In genomic region chr16:47625115-47625567, GRCh38 we compare ENCODE assay signal across 1 cellular context.
TF ChIP-seq lines count a peak whose summit lies in the region.

No MANE protein-coding gene starts in this region.

TF ChIP-seq in K562, 482 proteins besides CTCF, POLR2A, EP300 and RAD21 (continued from another document and continues in another):
- TF ChIP-seq CAMTA2 (CRISPR knock-in tag; conservative IDR thresholded peaks at IDR 0.05) (no peak), PREB (CRISPR knock-in tag; IDR thresholded peaks at IDR 0.05) (no peak), MTA2 (IDR thresholded peaks at IDR 0.05; ENCODE audit: low read depth) (peak; percentile 84), HDGF (IDR thresholded peaks at IDR 0.05) (peak; percentile 54; the same call in 1 of the 2 replicates), HNRNPUL1 (IDR thresholded peaks at IDR 0.05; ENCODE audit: low read length) (no peak), DMBX1 (CRISPR knock-in tag; IDR thresholded peaks at IDR 0.05; ENCODE audit: borderline replicate concordance) (peak; percentile 70; the same call in 1 of the 2 replicates), ZNF780A (CRISPR knock-in tag; IDR thresholded peaks at IDR 0.05) (no peak), ILF3 (IDR thresholded peaks at IDR 0.05; ENCODE audit: borderline replicate concordance) (no peak; the same call in 1 of the 2 replicates), ZZZ3 (IDR thresholded peaks at IDR 0.05) (no peak), MXI1 (IDR thresholded peaks at IDR 0.05; ENCODE audit: low read depth, low read length) (no peak), SAFB (IDR thresholded peaks at IDR 0.05; ENCODE audit: borderline replicate concordance, low read depth, low read length) (no peak), IFI16 (CRISPR knock-in tag; IDR thresholded peaks at IDR 0.05) (no peak), SIN3B (IDR thresholded peaks at IDR 0.05; ENCODE audit: low read depth) (no peak), HDAC8 (tag; IDR thresholded peaks at IDR 0.05) (no peak), ZNF75A (CRISPR knock-in tag; IDR thresholded peaks at IDR 0.05) (no peak), ZNF311 (CRISPR knock-in tag; IDR thresholded peaks at IDR 0.05) (no peak), CHD1 (IDR thresholded peaks at IDR 0.05; ENCODE audit: low read length) (no peak), MYBL2 (IDR thresholded peaks at IDR 0.05; ENCODE audit: low read depth) (no peak), MYBL2 (CRISPR knock-in tag; IDR thresholded peaks at IDR 0.05; ENCODE audit: borderline replicate concordance) (no peak), STAT5A (IDR thresholded peaks at IDR 0.05; ENCODE audit: borderline replicate concordance, low read length) (peak; percentile 67), MAFK (IDR thresholded peaks at IDR 0.05; ENCODE audit: low read length) (no peak; the same call in 1 of the 2 replicates), ARHGAP35 (IDR thresholded peaks at IDR 0.05; ENCODE audit: partially characterized antibody) (no peak), ZNF277 (CRISPR knock-in tag; IDR thresholded peaks at IDR 0.05; ENCODE audit: borderline replicate concordance) (no peak), WHSC1 (IDR thresholded peaks at IDR 0.05; ENCODE audit: low read length) (no peak), CSDE1 (IDR thresholded peaks at IDR 0.05) (no peak), MLX (CRISPR knock-in tag; conservative IDR thresholded peaks at IDR 0.05) (no peak), KDM5B (IDR thresholded peaks at IDR 0.05; ENCODE audit: insufficient replicate concordance, low read depth, low read length) (no peak), MTA1 (IDR thresholded peaks at IDR 0.05; ENCODE audit: borderline replicate concordance) (no peak), FOXA3 (CRISPR knock-in tag; conservative IDR thresholded peaks at IDR 0.05 in 1 of 2, IDR thresholded peaks at IDR 0.05 in 1 of 2) (no peak), CBX5 (IDR thresholded peaks at IDR 0.05; ENCODE audit: borderline replicate concordance, low read depth) (no peak), HEY1 (CRISPR knock-in tag; IDR thresholded peaks at IDR 0.05; ENCODE audit: borderline replicate concordance) (no peak), ZNF134 (CRISPR knock-in tag; conservative IDR thresholded peaks at IDR 0.05) (no peak), KLF1 (tag; IDR thresholded peaks at IDR 0.05) (no peak), BMI1 (IDR thresholded peaks at IDR 0.05; ENCODE audit: low read length) (no peak), CEBPB (tag; IDR thresholded peaks at IDR 0.05) (no peak), PTRF (tag; IDR thresholded peaks at IDR 0.05) (no peak), HLTF (IDR thresholded peaks at IDR 0.05) (no peak), PCBP2 (IDR thresholded peaks at IDR 0.05; ENCODE audit: low read depth, low read length, poor library complexity, severe bottlenecking) (no peak), ZNF699 (CRISPR knock-in tag; IDR thresholded peaks at IDR 0.05; ENCODE audit: insufficient replicate concordance) (no peak), SRF (CRISPR knock-in tag; IDR thresholded peaks at IDR 0.05) (no peak), ZBTB12 (CRISPR knock-in tag; IDR thresholded peaks at IDR 0.05) (no peak), ZNF212 (CRISPR knock-in tag; IDR thresholded peaks at IDR 0.05) (no peak), TSC22D4 (tag; IDR thresholded peaks at IDR 0.05) (no peak), NR4A1 (CRISPR knock-in tag; IDR thresholded peaks at IDR 0.05) (no peak), NR4A1 (tag; IDR thresholded peaks at IDR 0.05) (peak; percentile 80), JUN (IDR thresholded peaks at IDR 0.05; ENCODE audit: borderline replicate concordance, low read depth, low read length) (no peak), JUN (CRISPR knock-in tag; IDR thresholded peaks at IDR 0.05; ENCODE audit: borderline replicate concordance) (no peak), RFX7 (CRISPR knock-in tag; IDR thresholded peaks at IDR 0.05) (no peak), ELF1 (tag; IDR thresholded peaks at IDR 0.05) (no peak), YY1 (IDR thresholded peaks at IDR 0.05; ENCODE audit: borderline replicate concordance in 1 of 3, control insufficient read depth in 1 of 3, extremely low read depth in 1 of 3, insufficient read depth in 3 of 3, insufficient read length in 1 of 3, insufficient replicate concordance in 2 of 3, low read depth in 1 of 3, low read length in 2 of 3) (peak in 1 of 3 experiments; percentile 54), ZNF274 (IDR thresholded peaks at IDR 0.05; ENCODE audit: borderline replicate concordance, low read depth, low read length) (no peak), L3MBTL2 (IDR thresholded peaks at IDR 0.05) (peak; percentile 68), HMG20B (CRISPR knock-in tag; IDR thresholded peaks at IDR 0.05) (no peak), ZNF583 (CRISPR knock-in tag; IDR thresholded peaks at IDR 0.05) (peak; percentile 34; the same call in 1 of the 2 replicates), ZBTB34 (CRISPR knock-in tag; IDR thresholded peaks at IDR 0.05) (no peak), GABPB2 (CRISPR knock-in tag; conservative IDR thresholded peaks at IDR 0.05) (no peak), SIN3A (IDR thresholded peaks at IDR 0.05; ENCODE audit: borderline replicate concordance in 2 of 2, control insufficient read depth in 1 of 2, low read depth in 2 of 2, low read length in 2 of 2) (no peak), KDM4B (IDR thresholded peaks at IDR 0.05; ENCODE audit: borderline replicate concordance in 2 of 2, low read depth in 1 of 2) (no peak), ZNF785 (CRISPR knock-in tag; IDR thresholded peaks at IDR 0.05) (no peak), ZNF324 (CRISPR knock-in tag; IDR thresholded peaks at IDR 0.05) (no peak), TEAD1 (CRISPR knock-in tag; IDR thresholded peaks at IDR 0.05) (no peak)
- TF ChIP-seq, protein P1, sequence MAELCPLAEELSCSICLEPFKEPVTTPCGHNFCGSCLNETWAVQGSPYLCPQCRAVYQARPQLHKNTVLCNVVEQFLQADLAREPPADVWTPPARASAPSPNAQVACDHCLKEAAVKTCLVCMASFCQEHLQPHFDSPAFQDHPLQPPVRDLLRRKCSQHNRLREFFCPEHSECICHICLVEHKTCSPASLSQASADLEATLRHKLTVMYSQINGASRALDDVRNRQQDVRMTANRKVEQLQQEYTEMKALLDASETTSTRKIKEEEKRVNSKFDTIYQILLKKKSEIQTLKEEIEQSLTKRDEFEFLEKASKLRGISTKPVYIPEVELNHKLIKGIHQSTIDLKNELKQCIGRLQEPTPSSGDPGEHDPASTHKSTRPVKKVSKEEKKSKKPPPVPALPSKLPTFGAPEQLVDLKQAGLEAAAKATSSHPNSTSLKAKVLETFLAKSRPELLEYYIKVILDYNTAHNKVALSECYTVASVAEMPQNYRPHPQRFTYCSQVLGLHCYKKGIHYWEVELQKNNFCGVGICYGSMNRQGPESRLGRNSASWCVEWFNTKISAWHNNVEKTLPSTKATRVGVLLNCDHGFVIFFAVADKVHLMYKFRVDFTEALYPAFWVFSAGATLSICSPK (IDR thresholded peaks at IDR 0.05; ENCODE audit: borderline replicate concordance) = no peak
- TF ChIP-seq, protein P2, sequence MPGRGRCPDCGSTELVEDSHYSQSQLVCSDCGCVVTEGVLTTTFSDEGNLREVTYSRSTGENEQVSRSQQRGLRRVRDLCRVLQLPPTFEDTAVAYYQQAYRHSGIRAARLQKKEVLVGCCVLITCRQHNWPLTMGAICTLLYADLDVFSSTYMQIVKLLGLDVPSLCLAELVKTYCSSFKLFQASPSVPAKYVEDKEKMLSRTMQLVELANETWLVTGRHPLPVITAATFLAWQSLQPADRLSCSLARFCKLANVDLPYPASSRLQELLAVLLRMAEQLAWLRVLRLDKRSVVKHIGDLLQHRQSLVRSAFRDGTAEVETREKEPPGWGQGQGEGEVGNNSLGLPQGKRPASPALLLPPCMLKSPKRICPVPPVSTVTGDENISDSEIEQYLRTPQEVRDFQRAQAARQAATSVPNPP (IDR thresholded peaks at IDR 0.05; ENCODE audit: borderline replicate concordance, insufficient read depth, insufficient read length) = no peak
- TF ChIP-seq, protein P3, sequence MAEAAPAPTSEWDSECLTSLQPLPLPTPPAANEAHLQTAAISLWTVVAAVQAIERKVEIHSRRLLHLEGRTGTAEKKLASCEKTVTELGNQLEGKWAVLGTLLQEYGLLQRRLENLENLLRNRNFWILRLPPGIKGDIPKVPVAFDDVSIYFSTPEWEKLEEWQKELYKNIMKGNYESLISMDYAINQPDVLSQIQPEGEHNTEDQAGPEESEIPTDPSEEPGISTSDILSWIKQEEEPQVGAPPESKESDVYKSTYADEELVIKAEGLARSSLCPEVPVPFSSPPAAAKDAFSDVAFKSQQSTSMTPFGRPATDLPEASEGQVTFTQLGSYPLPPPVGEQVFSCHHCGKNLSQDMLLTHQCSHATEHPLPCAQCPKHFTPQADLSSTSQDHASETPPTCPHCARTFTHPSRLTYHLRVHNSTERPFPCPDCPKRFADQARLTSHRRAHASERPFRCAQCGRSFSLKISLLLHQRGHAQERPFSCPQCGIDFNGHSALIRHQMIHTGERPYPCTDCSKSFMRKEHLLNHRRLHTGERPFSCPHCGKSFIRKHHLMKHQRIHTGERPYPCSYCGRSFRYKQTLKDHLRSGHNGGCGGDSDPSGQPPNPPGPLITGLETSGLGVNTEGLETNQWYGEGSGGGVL (CRISPR knock-in tag; IDR thresholded peaks at IDR 0.05) = no peak
- TF ChIP-seq, protein P4, sequence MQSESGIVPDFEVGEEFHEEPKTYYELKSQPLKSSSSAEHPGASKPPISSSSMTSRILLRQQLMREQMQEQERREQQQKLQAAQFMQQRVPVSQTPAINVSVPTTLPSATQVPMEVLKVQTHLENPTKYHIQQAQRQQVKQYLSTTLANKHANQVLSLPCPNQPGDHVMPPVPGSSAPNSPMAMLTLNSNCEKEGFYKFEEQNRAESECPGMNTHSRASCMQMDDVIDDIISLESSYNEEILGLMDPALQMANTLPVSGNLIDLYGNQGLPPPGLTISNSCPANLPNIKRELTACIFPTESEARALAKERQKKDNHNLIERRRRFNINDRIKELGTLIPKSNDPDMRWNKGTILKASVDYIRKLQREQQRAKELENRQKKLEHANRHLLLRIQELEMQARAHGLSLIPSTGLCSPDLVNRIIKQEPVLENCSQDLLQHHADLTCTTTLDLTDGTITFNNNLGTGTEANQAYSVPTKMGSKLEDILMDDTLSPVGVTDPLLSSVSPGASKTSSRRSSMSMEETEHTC (IDR thresholded peaks at IDR 0.05) = no peak
- TF ChIP-seq, protein P5, sequence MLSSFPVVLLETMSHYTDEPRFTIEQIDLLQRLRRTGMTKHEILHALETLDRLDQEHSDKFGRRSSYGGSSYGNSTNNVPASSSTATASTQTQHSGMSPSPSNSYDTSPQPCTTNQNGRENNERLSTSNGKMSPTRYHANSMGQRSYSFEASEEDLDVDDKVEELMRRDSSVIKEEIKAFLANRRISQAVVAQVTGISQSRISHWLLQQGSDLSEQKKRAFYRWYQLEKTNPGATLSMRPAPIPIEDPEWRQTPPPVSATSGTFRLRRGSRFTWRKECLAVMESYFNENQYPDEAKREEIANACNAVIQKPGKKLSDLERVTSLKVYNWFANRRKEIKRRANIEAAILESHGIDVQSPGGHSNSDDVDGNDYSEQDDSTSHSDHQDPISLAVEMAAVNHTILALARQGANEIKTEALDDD (IDR thresholded peaks at IDR 0.05) = peak; percentile 92
